Comparison of ENCODE assay signal across 23 cellular contexts in the genomic region with DNA sequence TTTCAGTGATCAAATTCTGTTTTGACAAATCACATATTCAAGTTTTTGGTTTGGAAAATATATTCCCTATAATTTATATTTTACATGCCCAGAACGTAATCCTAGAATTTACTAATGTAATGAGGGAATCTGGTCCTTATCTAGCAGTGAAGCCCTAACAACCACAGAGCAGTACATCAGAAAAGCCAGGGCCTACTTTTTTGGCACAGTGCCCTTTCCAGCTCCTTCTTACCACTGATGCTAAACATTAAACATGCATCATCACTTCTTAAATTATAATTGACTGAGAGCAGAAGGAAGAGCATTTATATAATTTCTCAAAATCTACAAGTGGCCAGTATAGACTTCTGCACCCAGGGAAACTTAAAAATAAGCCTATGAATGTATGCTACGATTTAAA.
"Had no signal": no experiment of that assay in that cellular context is flagged by ENCODE, and none has a peak within 500 bp of the region (broad histone marks: within the 10 kb centered on the region; RNA-seq: fewer than 3 reads in every experiment).

No MANE protein-coding gene starts in this region.

- H3K9me3 ChIP-seq: neutrophil, pancreas, psoas muscle, right atrium auricular region, spleen, upper lobe of left lung had no signal

- H3K4me1 ChIP-seq: pancreas, psoas muscle, right atrium auricular region had no signal

- H3K4me3 Mint-ChIP-seq: activated naive CD8-positive, alpha-beta T cell treated with anti-CD3 and anti-CD28 coated beads, Interleukin-2, amount 50 U/mL, for 24 hours; brain; immature natural killer cell; memory B cell; nephron; WTC11 had no signal

- H3K4me3 ChIP-seq: hepatocyte, pancreas, psoas muscle, right atrium auricular region, spleen, upper lobe of left lung had no signal

- H3K9me3 Mint-ChIP-seq: activated naive CD8-positive, alpha-beta T cell treated with anti-CD3 and anti-CD28 coated beads, Interleukin-2, amount 50 U/mL, for 24 hours; activated T-helper 2 cell treated with anti-CD3 and anti-CD28 coated beads, Interferon-gamma antibody, Interleukin-2, Interleukin-4, amounts not matched to agents 10 μg/mL and 5 μg/mL and 100 μg/mL, durations not matched to agents 14 hours and 24 hours and 36 hours; brain; immature natural killer cell; memory B cell; nephron; WTC11 had no signal

- H3K4me1 Mint-ChIP-seq: brain, nephron had no signal

- H3K27ac Mint-ChIP-seq: activated naive CD8-positive, alpha-beta T cell treated with anti-CD3 and anti-CD28 coated beads, Interleukin-2, amount 50 U/mL, for 24 hours; activated T-helper 2 cell treated with anti-CD3 and anti-CD28 coated beads, Interferon-gamma antibody, Interleukin-2, Interleukin-4, amounts not matched to agents 10 μg/mL and 5 μg/mL and 100 μg/mL, durations not matched to agents 14 hours and 24 hours and 36 hours; brain; memory B cell; nephron; WTC11 had no signal

- DNase-seq: activated naive CD4-positive, alpha-beta T cell; activated naive CD8-positive, alpha-beta T cell treated with anti-CD3 and anti-CD28 coated beads, Interleukin-2, amount 50 U/mL, for 24 hours; activated T-cell treated with anti-CD3 and anti-CD28 coated beads, Interleukin-2, amount 50 U/mL, for 1 hour; anterior cingulate cortex; central memory CD4-positive, alpha-beta T cell; effector memory CD4-positive, alpha-beta T cell; glutamatergic neuron; immature natural killer cell; pancreas; psoas muscle; spleen; stimulated activated CD4-positive, alpha-beta T cell treated with anti-CD3 and anti-CD28 coated beads, Interleukin-4, amount 100 ng/mL, for 24 hours; stimulated activated naive CD8-positive, alpha-beta T cell treated with anti-CD3 and anti-CD28 coated beads, Interleukin-15, Interleukin-2, amounts not matched to agents 100 U/mL and 50 U/mL, for 24 hours; T-helper 9 cell; upper lobe of left lung had no signal

- H3K27me3 Mint-ChIP-seq: activated naive CD8-positive, alpha-beta T cell treated with anti-CD3 and anti-CD28 coated beads, Interleukin-2, amount 50 U/mL, for 24 hours; brain; memory B cell had no signal

- H3K27me3 ChIP-seq: hepatocyte, neutrophil, pancreas, right atrium auricular region, spleen, upper lobe of left lung had no signal
